ENCODE assay signal across 16 cellular contexts in the genomic region with DNA sequence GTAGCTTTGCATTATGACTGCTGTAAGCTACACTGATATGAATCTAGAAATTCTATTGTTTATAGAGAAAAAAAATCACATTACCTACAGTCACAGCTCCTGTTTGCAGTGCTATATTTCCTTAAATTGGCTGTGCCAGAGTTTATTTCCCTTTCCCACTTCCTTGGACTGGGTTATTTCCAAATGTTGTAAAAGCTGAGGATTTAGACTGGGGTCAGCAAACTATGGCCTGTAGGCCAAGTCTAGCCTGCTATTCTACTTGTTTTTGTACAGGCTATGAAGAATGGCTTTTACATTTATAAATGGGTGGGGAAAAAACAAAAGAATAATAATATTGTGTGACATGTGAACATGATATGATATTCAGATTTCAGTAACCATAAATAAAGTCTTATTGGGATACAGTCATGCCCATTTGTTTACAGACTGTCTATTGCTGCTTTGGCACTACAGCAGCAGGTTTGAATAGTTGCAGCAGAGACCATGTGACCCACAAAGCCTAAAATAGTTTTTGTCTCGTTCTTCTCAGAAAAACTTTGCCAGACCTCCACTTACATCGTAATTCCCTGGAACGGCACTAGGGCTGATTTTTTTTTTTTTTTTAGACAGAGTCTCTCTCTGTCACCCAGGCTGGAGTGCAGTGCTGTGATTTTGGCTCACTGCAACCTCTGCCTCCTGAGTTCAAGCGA. TPM values are rescaled to one million over a fixed set of nuclear protein-coding genes. Genes with fewer than 3 reads are reported as not detected.
DNase-seq lines count a peak whose midpoint lies in the region; ATAC-seq lines count a peak whose summit lies in the region.
"Had no signal": no experiment of that assay in that cellular context is flagged by ENCODE, and none has a peak within 500 bp of the region (broad histone marks: within the 10 kb centered on the region; RNA-seq: fewer than 3 reads in every experiment).

No MANE protein-coding gene starts in this region.

- no peaks in the 10 kb centered on the region for H3K27me3 ChIP-seq in subcutaneous abdominal adipose tissue (ENCODE audit: control insufficient read depth in 5 of 5, insufficient read depth in 4 of 5, low read length in 5 of 5)
- H3K27me3 ChIP-seq: colonic mucosa had no signal

- H3K36me3 ChIP-seq in subcutaneous abdominal adipose tissue (ENCODE audit: control insufficient read depth in 5 of 5, insufficient read depth in 5 of 5, low read length in 5 of 5): no peaks in the 10 kb centered on the region
- H3K36me3 ChIP-seq: colonic mucosa had no signal

- intact Hi-C loops in Right ventricle myocardium superior (cut with DNase I): no loop called here

- peak overlapping the region in 3 of 5 donors; percentile 5 to 51 (median 49) for H3K9ac ChIP-seq in subcutaneous abdominal adipose tissue (ENCODE audit: low read length in 5 of 5)

- peak; percentile 6 for ATAC-seq in GM18511 (IDR thresholded peaks at IDR 0.05; ENCODE audit: unreplicated experiment)
- peak; percentile 88 for ATAC-seq in Right ventricle myocardium superior (ENCODE audit: poor library complexity)

- H3K27ac ChIP-seq in subcutaneous abdominal adipose tissue (ENCODE audit: low read depth, low read length): peak overlapping the region; percentile 58
- H3K27ac ChIP-seq: colonic mucosa had no signal

- in situ Hi-C loops in SK-MEL-5 (cut with HindIII; ENCODE audit: low pct_unique_long_range_greater_than_20kb, low sequenced_read_pairs): no loop called here

- H3K4me1 ChIP-seq in subcutaneous abdominal adipose tissue (ENCODE audit: control insufficient read depth in 5 of 5, insufficient read depth in 5 of 5, low read length in 5 of 5): peaks cover 2 to 40% (median 22%) of the 10 kb centered on the region in 5 donors
- H3K4me1 ChIP-seq: colonic mucosa had no signal

- DNase-seq in SK-MEL-5 (ENCODE audit: low read depth, low spot score) (peak; percentile 40), Right ventricle myocardium superior (no peak), T1000 (lab: John Stamatoyannopoulos, UW) (no peak), DMS79 treated with DMSO at 0.1 percent for 48 hours (lab: John Stamatoyannopoulos, UW) (no peak), NCI-H82 (lab: John Stamatoyannopoulos, UW) (no peak), RPMI8226 (no peak)
- DNase-seq: activated T-cell treated with anti-CD3 and anti-CD28 coated beads for 4 hours, colonic mucosa, DND-41, erythroblast, mesendoderm, NCI-H226 had no signal

- no peaks in the 10 kb centered on the region for H3K9me3 ChIP-seq in subcutaneous abdominal adipose tissue (ENCODE audit: control insufficient read depth in 5 of 5, low read length in 5 of 5)
- H3K9me3 ChIP-seq: colonic mucosa had no signal

- peak overlapping the region in 4 of 5 donors; percentile 2 to 18 (median 10) for H3K4me3 ChIP-seq in subcutaneous abdominal adipose tissue (ENCODE audit: low read depth in 1 of 5, low read length in 5 of 5)
- H3K4me3 ChIP-seq: colonic mucosa had no signal

RNA-seq across cellular contexts. Expression of a gene that starts 7.8 kb away (rescaled TPM):
- total RNA-seq in SK-MEL-5 (2014; rRNA removed; shearing (Covaris generic)): not detected in 2 replicates
- polyA plus RNA-seq in SK-MEL-5 (2015; cell fraction: cytosol; rRNA removed): not detected in 2 replicates
- not detected in 2 replicates for polyA plus RNA-seq in SK-MEL-5 (2015; cell fraction: nucleus; rRNA removed)
- 9.1 TPM for total RNA-seq in Right ventricle myocardium superior
- total RNA-seq: OCI-LY7 had no signal
- polyA plus RNA-seq: IgD-negative memory B cell had no signal

RNA-seq across cellular contexts. Expression of a gene that starts 10.9 kb away (rescaled TPM):
- total RNA-seq in SK-MEL-5 (2014; rRNA removed; shearing (Covaris generic)): 0.13 TPM in 1 of 2 replicates, not detected in the other
- polyA plus RNA-seq in SK-MEL-5 (2015; cell fraction: cytosol; rRNA removed): 0.29 and 0.63 TPM in 2 replicates
- polyA plus RNA-seq in SK-MEL-5 (2015; cell fraction: nucleus; rRNA removed): 0.23 and 0.57 TPM in 2 replicates
- total RNA-seq in Right ventricle myocardium superior: 0.19 TPM
- total RNA-seq: colonic mucosa had no signal
- polyA plus RNA-seq: IgD-negative memory B cell had no signal

Comparison
In these comparisons a context has a peak if more than half of its experiments do, and no peak if none do; other contexts are left out.
1. RNA of a gene that starts 7.8 kb away (total RNA-seq): 9.1 TPM in Right ventricle myocardium superior (single experiment); not detected in SK-MEL-5; every median in the first group is over 10 times any median in the second.